8 cellular contexts compared by ENCODE assay signal in genomic region chr16:228917-229730, GRCh38. TPM values are rescaled to one million over a fixed set of nuclear protein-coding genes. Genes with fewer than 3 reads are reported as not detected.
A peak's percentile ranks its signal among the peaks of the same experiment; 100 is the strongest.
DNase-seq lines count a peak whose midpoint lies in the region; ATAC-seq and TF ChIP-seq lines count a peak whose summit lies in the region.

LUC7L (minus strand) TSS chr16:229449; CDS start chr16:229339, 110 bp downstream.

- peaks cover 15% of the 10 kb centered on the region; the same call in 1 of the 2 replicates for H3K36me3 ChIP-seq in ACC112 (ENCODE audit: insufficient read depth, low read length)

- H3K27ac ChIP-seq in ACC112 (ENCODE audit: low read depth, low read length): peak within 1 kb of the TSS; percentile 93

- H3K4me3 ChIP-seq in ACC112 (ENCODE audit: low read depth, low read length) (peak within 1 kb of the TSS; percentile 94), cardiac fibroblast (replicated peaks in 1 of 2; ENCODE audit: low read depth in 2 of 2, low read length in 2 of 2) (peak within 1 kb of the TSS; percentile 94 to 96)

- H3K4me3 Mint-ChIP-seq in activated B cell treated with CpG ODN at 0.5 μM for 24 hours: peak within 1 kb of the TSS; percentile 86

- H3K27me3 ChIP-seq in ACC112 (ENCODE audit: insufficient read depth, low read length): no peaks in the 10 kb centered on the region

- H3K4me1 ChIP-seq in ACC112 (ENCODE audit: control insufficient read depth, insufficient read depth, low read length, unreplicated experiment): peaks cover 25% of the 10 kb centered on the region

- DNase-seq in NCI-H2227 (lab: John Stamatoyannopoulos, UW; ENCODE audit: unreplicated experiment): peak; percentile 90
- DNase-seq in activated B cell treated with CpG ODN at 0.5 μM for 24 hours: peak; percentile 89
- DNase-seq in cardiac fibroblast (ENCODE audit: low read depth in 2 of 2): peak; percentile 86 to 89
- peak; percentile 95 for DNase-seq in iPS-NIHi7 (ENCODE audit: extremely low spot score)
- peak; percentile 74 for DNase-seq in smooth muscle cell of the brain vasculature (ENCODE audit: low read depth, low spot score)

- H3K27ac Mint-ChIP-seq in activated B cell treated with CpG ODN at 0.5 μM for 24 hours: peak within 1 kb of the TSS; percentile 89

- ATAC-seq in GM18873 (IDR thresholded peaks at IDR 0.05; ENCODE audit: low FRiP score, unreplicated experiment) (peak; percentile 65), HG03139 (IDR thresholded peaks at IDR 0.05; ENCODE audit: unreplicated experiment) (peak; percentile 79), activated B cell treated with CpG ODN at 0.5 μM for 24 hours (ENCODE audit: low read depth) (peak; percentile 90)

- no peaks in the 10 kb centered on the region for H3K27me3 Mint-ChIP-seq in activated B cell treated with CpG ODN at 0.5 μM for 24 hours

- no peak for TF ChIP-seq CTCF in activated B cell treated with CpG ODN at 0.5 μM for 24 hours (IDR thresholded peaks at IDR 0.05)
- TF ChIP-seq CTCF in cardiac fibroblast (IDR thresholded peaks at IDR 0.05; ENCODE audit: low read depth, low read length): no peak

- peaks cover 36% of the 10 kb centered on the region for H3K36me3 Mint-ChIP-seq in activated B cell treated with CpG ODN at 0.5 μM for 24 hours (ENCODE audit: low read depth)

- H3K4me1 Mint-ChIP-seq in activated B cell treated with CpG ODN at 0.5 μM for 24 hours: peaks cover 27% of the 10 kb centered on the region

- peak within 1 kb of the TSS; percentile 91 for H2AFZ ChIP-seq in ACC112 (ENCODE audit: low read length, unreplicated experiment)

- POLR2A ChIA-PET in activated B cell treated with CpG ODN at 0.5 μM for 24 hours (lab: Charles Lee): interaction anchor here (1.0 to 2.4 kb wide), 4 partner anchors 48 to 173 kb away, joined by 3 to 15 read pairs (median 4); partner anchors contain the start of genes AXIN1, DECR2 and HBQ1

- intact Hi-C loops in activated B cell treated with CpG ODN at 0.5 μM for 24 hours (cut with micrococcal nuclease): loop anchor here (1.0 kb wide), 1 partner anchor 123 kb away; the partner anchor contains the start of gene AXIN1

- peaks cover 36% of the 10 kb centered on the region for H3K79me2 ChIP-seq in ACC112 (ENCODE audit: control insufficient read depth, insufficient read depth, low read length, unreplicated experiment)

- CTCF ChIA-PET in activated B cell treated with CpG ODN at 0.5 μM for 24 hours (lab: Charles Lee): interaction anchor here (1.3 kb wide), 1 partner anchor 163 kb away, joined by 3 read pairs; no protein-coding TSS in a partner anchor

- no peaks in the 10 kb centered on the region for H3K9me3 Mint-ChIP-seq in activated B cell treated with CpG ODN at 0.5 μM for 24 hours

RNA-seq across cellular contexts. Expression of gene LUC7L, which starts in this region (rescaled TPM):
- total RNA-seq in activated B cell treated with CpG ODN at 0.5 μM for 24 hours: 85.0 and 100 TPM in 2 replicates

Comparison
In these comparisons a context has a peak if more than half of its experiments do, and no peak if none do; other contexts are left out.
1. Peak in every context shown above with its lines: DNase-seq, ATAC-seq, H3K4me3 ChIP-seq and H3K27ac ChIP-seq.